ENCODE assay signal across 22 cellular contexts in the genomic region with DNA sequence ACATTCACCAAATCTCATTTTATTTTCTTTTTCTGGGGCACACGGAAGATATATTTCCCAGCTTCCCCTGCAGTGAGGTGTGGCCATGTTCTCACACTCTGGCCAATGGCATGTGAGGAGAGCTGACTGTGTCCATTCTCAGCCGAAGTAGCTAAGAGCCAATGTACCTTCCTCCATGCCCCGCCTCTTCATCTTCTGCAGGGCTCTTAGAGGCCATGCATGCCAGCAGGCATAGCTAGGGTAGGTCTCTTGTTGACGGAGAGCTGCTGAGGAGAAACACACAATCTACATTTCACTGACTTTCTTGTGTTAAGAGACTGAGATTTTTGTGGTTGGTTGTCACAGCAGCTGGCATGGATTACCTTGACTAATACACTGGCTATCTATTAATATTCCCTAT. TPM values are rescaled to one million over a fixed set of nuclear protein-coding genes. Genes with fewer than 3 reads are reported as not detected.
DNase-seq lines count a peak whose midpoint lies in the region; ATAC-seq, FAIRE-seq and TF ChIP-seq lines count a peak whose summit lies in the region.
"Had no signal": no experiment of that assay in that cellular context is flagged by ENCODE, and none has a peak within 500 bp of the region (broad histone marks: within the 10 kb centered on the region; RNA-seq: fewer than 3 reads in every experiment).

No MANE protein-coding gene starts in this region.

- H3K79me2 ChIP-seq in Karpas-422 (ENCODE audit: low read length), result no peaks in the 10 kb centered on the region
- H3K79me2 ChIP-seq in astrocyte (ENCODE audit: insufficient read depth, low read length), result no peaks in the 10 kb centered on the region
- no peaks in the 10 kb centered on the region for H3K79me2 ChIP-seq in osteoblast (ENCODE audit: insufficient read depth, low read length)

- H3K9me2 ChIP-seq in Karpas-422 (replicated peaks; ENCODE audit: insufficient read depth, low read length), result no peaks in the 10 kb centered on the region

- peaks cover 5% of the 10 kb centered on the region for H3K9me3 Mint-ChIP-seq in astrocyte (ENCODE audit: unreplicated experiment)
- H3K9me3 Mint-ChIP-seq in activated CD8-positive, alpha-beta T cell treated with anti-CD3 and anti-CD28 coated beads for 36 hours, result no peaks in the 10 kb centered on the region
- H3K9me3 Mint-ChIP-seq: CD8-positive, alpha-beta memory T cell had no signal

- no peaks in the 10 kb centered on the region for H3K36me3 ChIP-seq in Karpas-422 (ENCODE audit: insufficient read depth, low read length)
- H3K36me3 ChIP-seq in astrocyte (ENCODE audit: insufficient read depth, low read length), result no peaks in the 10 kb centered on the region
- H3K36me3 ChIP-seq in osteoblast (ENCODE audit: insufficient read depth, low read length), result no peaks in the 10 kb centered on the region
- H3K36me3 ChIP-seq: HAP-1, Peyer's patch had no signal

- POLR2A ChIA-PET in activated CD8-positive, alpha-beta T cell treated with anti-CD3 and anti-CD28 coated beads for 36 hours (lab: Charles Lee), result no interaction called here

- H3K9ac ChIP-seq in Karpas-422 (ENCODE audit: low read length), result no peak overlapping the region
- H3K9ac ChIP-seq in astrocyte (ENCODE audit: low read length), result no peak overlapping the region

- peaks cover 12% of the 10 kb centered on the region; the same call in 1 of the 2 replicates for H3K4me1 ChIP-seq in Karpas-422 (ENCODE audit: low read length)
- H3K4me1 ChIP-seq in astrocyte (ENCODE audit: insufficient read depth, low read length), result no peaks in the 10 kb centered on the region
- no peaks in the 10 kb centered on the region for H3K4me1 ChIP-seq in osteoblast (ENCODE audit: insufficient read depth, low read length)
- H3K4me1 ChIP-seq: HAP-1, Peyer's patch had no signal

- TF ChIP-seq CTCF in astrocyte (IDR thresholded peaks at IDR 0.05; ENCODE audit: insufficient read depth, low read depth, low read length) (no peak), osteoblast (IDR thresholded peaks at IDR 0.05; ENCODE audit: extremely low read depth, low read depth, low read length) (no peak)
- TF ChIP-seq CTCF in activated CD8-positive, alpha-beta T cell treated with anti-CD3 and anti-CD28 coated beads for 36 hours (IDR thresholded peaks at IDR 0.05), result no peak

- H3K4me3 ChIP-seq in Karpas-422 (ENCODE audit: low read length) (no peak overlapping the region), astrocyte (ENCODE audit: insufficient read depth, low read depth, low read length) (no peak overlapping the region), osteoblast (ENCODE audit: insufficient read depth, low read length) (no peak overlapping the region)
- H3K4me3 ChIP-seq: HAP-1, Peyer's patch had no signal

- no peak for FAIRE-seq in astrocyte (lab: Jason Lieb, UNC)
- FAIRE-seq: G401.6, GM19239, HTR-8/SVneo had no signal

- H3K4me1 Mint-ChIP-seq in astrocyte (ENCODE audit: low read depth, unreplicated experiment), result peaks cover 8% of the 10 kb centered on the region
- H3K4me1 Mint-ChIP-seq in activated CD8-positive, alpha-beta T cell treated with anti-CD3 and anti-CD28 coated beads for 36 hours (ENCODE audit: low read depth), result no peaks in the 10 kb centered on the region
- H3K4me1 Mint-ChIP-seq: CD8-positive, alpha-beta memory T cell had no signal

- intact Hi-C loops in activated CD8-positive, alpha-beta T cell treated with anti-CD3 and anti-CD28 coated beads for 36 hours (cut with micrococcal nuclease), result no loop called here

- H4K20me1 ChIP-seq in Karpas-422 (ENCODE audit: insufficient read depth, low read depth, low read length) (no peaks in the 10 kb centered on the region), astrocyte (ENCODE audit: insufficient read depth, low read length) (no peaks in the 10 kb centered on the region), osteoblast (ENCODE audit: insufficient read depth, low read length) (no peaks in the 10 kb centered on the region)

- no peaks in the 10 kb centered on the region for H3K36me3 Mint-ChIP-seq in astrocyte (ENCODE audit: low read depth, unreplicated experiment)
- no peaks in the 10 kb centered on the region for H3K36me3 Mint-ChIP-seq in activated CD8-positive, alpha-beta T cell treated with anti-CD3 and anti-CD28 coated beads for 36 hours (ENCODE audit: low read depth)
- H3K36me3 Mint-ChIP-seq: CD8-positive, alpha-beta memory T cell had no signal

- no peak overlapping the region for H3K4me3 Mint-ChIP-seq in astrocyte (ENCODE audit: unreplicated experiment)
- no peak overlapping the region for H3K4me3 Mint-ChIP-seq in activated CD8-positive, alpha-beta T cell treated with anti-CD3 and anti-CD28 coated beads for 36 hours
- H3K4me3 Mint-ChIP-seq: CD8-positive, alpha-beta memory T cell had no signal

- CTCF ChIA-PET in activated CD8-positive, alpha-beta T cell treated with anti-CD3 and anti-CD28 coated beads for 36 hours (lab: Charles Lee), result interaction anchor here (0.8 to 1.6 kb wide), 3 partner anchors 9 to 63 kb away, joined by 3 to 5 read pairs (median 3); no protein-coding TSS in a partner anchor

- no peak overlapping the region for H3K4me2 ChIP-seq in Karpas-422 (ENCODE audit: low read depth, low read length, poor library complexity, severe bottlenecking)
- no peak overlapping the region for H3K4me2 ChIP-seq in astrocyte (ENCODE audit: low read length)
- H3K4me2 ChIP-seq in osteoblast (ENCODE audit: insufficient read depth, low read length), result no peak overlapping the region

- H3K27ac ChIP-seq in Karpas-422 (ENCODE audit: low read length) (no peak overlapping the region), astrocyte (ENCODE audit: low read depth, low read length) (no peak overlapping the region), osteoblast (ENCODE audit: low read depth, low read length) (no peak overlapping the region)
- H3K27ac ChIP-seq: Peyer's patch had no signal

- H3K27me3 Mint-ChIP-seq in astrocyte (ENCODE audit: low read depth, unreplicated experiment), result no peaks in the 10 kb centered on the region
- H3K27me3 Mint-ChIP-seq in activated CD8-positive, alpha-beta T cell treated with anti-CD3 and anti-CD28 coated beads for 36 hours, result peaks cover 16% of the 10 kb centered on the region

- no peaks in the 10 kb centered on the region for H3K27me3 ChIP-seq in Karpas-422 (ENCODE audit: low read length)
- no peaks in the 10 kb centered on the region for H3K27me3 ChIP-seq in astrocyte (ENCODE audit: insufficient read depth, low read length)
- H3K27me3 ChIP-seq in osteoblast (ENCODE audit: insufficient read depth, low read length), result no peaks in the 10 kb centered on the region
- H3K27me3 ChIP-seq: Peyer's patch had no signal

- H3K9me3 ChIP-seq in Karpas-422 (ENCODE audit: low read length) (no peaks in the 10 kb centered on the region), astrocyte (ENCODE audit: insufficient read depth, low read depth, low read length) (no peaks in the 10 kb centered on the region), osteoblast (ENCODE audit: low read depth, low read length) (no peaks in the 10 kb centered on the region)
- H3K9me3 ChIP-seq: HAP-1, Peyer's patch had no signal

- DNase-seq in NCI-H82 (lab: John Stamatoyannopoulos, UW) (peak; percentile 15), NCI-H82 treated with DMSO at 0.1 percent for 48 hours (lab: John Stamatoyannopoulos, UW; ENCODE audit: unreplicated experiment) (no peak), Karpas-422 (peak; percentile 68), astrocyte (ENCODE audit: low read depth) (no peak), osteoblast (ENCODE audit: insufficient read length, low spot score, missing footprints) (no peak), NOMO-1 treated with dmso at 0.1 percent for 144 hours (lab: John Stamatoyannopoulos, UW; ENCODE audit: unreplicated experiment) (no peak), NCI-H187 treated with DMSO at 0.1 percent for 48 hours (lab: John Stamatoyannopoulos, UW) (no peak)
- DNase-seq in activated CD8-positive, alpha-beta T cell treated with anti-CD3 and anti-CD28 coated beads for 36 hours, result no peak
- DNase-seq: 8988T; AML-193; C1 segment of cervical spinal cord; CD8-positive, alpha-beta memory T cell; KG1; NCI-H1105 treated with DMSO at 0.1 percent for 48 hours; NCI-H446; NCI-H526; Peyer's patch; SW 1271 had no signal

- H3K27ac Mint-ChIP-seq in astrocyte (ENCODE audit: unreplicated experiment), result no peak overlapping the region
- H3K27ac Mint-ChIP-seq in activated CD8-positive, alpha-beta T cell treated with anti-CD3 and anti-CD28 coated beads for 36 hours, result no peak overlapping the region
- H3K27ac Mint-ChIP-seq: CD8-positive, alpha-beta memory T cell had no signal

- no peak overlapping the region for H2AFZ ChIP-seq in Karpas-422 (ENCODE audit: low read length)
- peak overlapping the region; percentile 47 for H2AFZ ChIP-seq in astrocyte (ENCODE audit: low read depth, low read length)
- H2AFZ ChIP-seq in osteoblast (ENCODE audit: low read length), result peak overlapping the region; percentile 36

- no peak for ATAC-seq in activated CD8-positive, alpha-beta T cell treated with anti-CD3 and anti-CD28 coated beads for 36 hours

RNA-seq across cellular contexts. Expression of a gene that starts 9.8 kb away (rescaled TPM):
- total RNA-seq in Karpas-422 (2014; rRNA removed; shearing (Covaris generic); ENCODE audit: low replicate concordance), result 60.1 and 79.1 TPM in 2 replicates
- total RNA-seq in astrocyte, result 29.9 and 31.8 TPM in 2 replicates
- total RNA-seq in osteoblast, result 41.0 and 46.0 TPM in 2 replicates
- 10 to 100 TPM; 28.0 to 30.5 TPM for total RNA-seq in activated CD8-positive, alpha-beta T cell treated with anti-CD3 and anti-CD28 coated beads for 36 hours

RNA-seq across cellular contexts. Expression of a gene that starts 57.1 kb away (rescaled TPM):
- 0.11 and 2.9 TPM in 2 replicates for total RNA-seq in Karpas-422 (2014; rRNA removed; shearing (Covaris generic); ENCODE audit: low replicate concordance)
- total RNA-seq in astrocyte (0.22 and 0.27 TPM in 2 replicates), osteoblast (not detected in 2 replicates)
- under 1 TPM; 0.11 to 0.45 TPM for total RNA-seq in activated CD8-positive, alpha-beta T cell treated with anti-CD3 and anti-CD28 coated beads for 36 hours

Comparison
In these comparisons a context has a peak if more than half of its experiments do, and no peak if none do; other contexts are left out.
1. DNase-seq: peak in NCI-H82 (single experiment) and Karpas-422 (single experiment); none in NCI-H82 treated with DMSO at 0.1 percent for 48 hours (single experiment), astrocyte (single experiment), osteoblast (single experiment), NOMO-1 treated with dmso at 0.1 percent for 144 hours (single experiment), NCI-H187 treated with DMSO at 0.1 percent for 48 hours (single experiment) and activated CD8-positive, alpha-beta T cell treated with anti-CD3 and anti-CD28 coated beads for 36 hours (single experiment).